17 cellular contexts compared by ENCODE assay signal in the genomic region with DNA sequence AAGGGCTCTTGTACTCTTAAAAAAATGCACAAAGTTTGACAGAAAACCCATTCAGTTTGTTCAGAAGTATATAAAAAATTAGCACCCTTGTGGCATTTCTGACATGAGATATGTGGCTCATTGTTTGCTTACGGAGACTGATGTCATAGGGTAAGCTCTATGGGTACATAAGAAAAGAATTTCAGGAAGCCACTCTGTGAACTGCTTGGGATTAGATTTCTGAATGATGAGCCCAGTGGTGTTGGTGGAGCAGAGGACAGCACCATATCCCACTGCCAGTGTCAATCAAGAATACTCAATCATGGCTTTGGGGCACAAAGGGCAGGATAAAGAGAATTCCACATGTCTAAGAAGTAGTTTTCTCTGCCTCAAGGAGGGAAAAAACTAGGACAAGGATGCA.
DNase-seq lines count a peak whose midpoint lies in the region; ATAC-seq, FAIRE-seq and TF ChIP-seq lines count a peak whose summit lies in the region.
"Had no signal": no experiment of that assay in that cellular context is flagged by ENCODE, and none has a peak within 500 bp of the region (broad histone marks: within the 10 kb centered on the region; RNA-seq: fewer than 3 reads in every experiment).

No MANE protein-coding gene starts in this region.

- H3K4me2 ChIP-seq in neuronal stem cell (ENCODE audit: insufficient read depth, low read length, poor library complexity, severe bottlenecking), result no peak overlapping the region

- H3K4me3 ChIP-seq in SJSA1 (no peak overlapping the region), neuronal stem cell (ENCODE audit: low read length in 2 of 2) (no peak overlapping the region), suprapubic skin (no peak overlapping the region), kidney (ENCODE audit: low read length in 2 of 2) (no peak overlapping the region)
- H3K4me3 ChIP-seq: coronary artery had no signal

- DNase-seq in Daoy (ENCODE audit: low read depth), result peak; percentile 69
- peak; percentile 49 to 79 for DNase-seq in SJSA1 (ENCODE audit: low read depth in 1 of 2, low spot score in 2 of 2)
- DNase-seq in fibroblast of gingiva (ENCODE audit: low read depth), result peak; percentile 68
- no peak for DNase-seq in neuronal stem cell (ENCODE audit: low spot score)
- DNase-seq in suprapubic skin (ENCODE audit: low spot score in 2 of 2), result no peak
- no peak for DNase-seq in NCI-H748 treated with DMSO at 0.1 percent for 48 hours (lab: John Stamatoyannopoulos, UW)
- DNase-seq in kidney, result no peak
- DNase-seq: activated CD4-positive, alpha-beta memory T cell treated with anti-CD3 and anti-CD28 coated beads, Interleukin-2, amount 10 ng/mL, durations not matched to agents 7 days and 5 days; activated naive CD4-positive, alpha-beta T cell treated with anti-CD3 and anti-CD28 coated beads for 36 hours; BE2C; glutamatergic neuron; left ventricle myocardium superior; NCI-H446; RPMI8226 had no signal

- H3K9me3 ChIP-seq in SJSA1 (replicated peaks) (no peaks in the 10 kb centered on the region), neuronal stem cell (replicated peaks in 1 of 2; ENCODE audit: control insufficient read depth in 2 of 2, insufficient read depth in 1 of 2, low read depth in 1 of 2, low read length in 2 of 2) (peaks cover 0 to 8% of the 10 kb centered on the region in 2 donors), suprapubic skin (no peaks in the 10 kb centered on the region), kidney (ENCODE audit: control insufficient read depth in 1 of 2, low read length in 2 of 2) (no peaks in the 10 kb centered on the region)
- H3K9me3 ChIP-seq: BE2C had no signal

- H3K4ac ChIP-seq in neuronal stem cell (ENCODE audit: low read length), result no peak overlapping the region

- no peak for TF ChIP-seq POLR2A in suprapubic skin (IDR thresholded peaks at IDR 0.05)

- H3K27ac ChIP-seq in SJSA1 (peak overlapping the region; percentile 82), neuronal stem cell (replicated peaks; ENCODE audit: low read length) (no peak overlapping the region), suprapubic skin (no peak overlapping the region), kidney (ENCODE audit: low read depth in 2 of 2, low read length in 2 of 2) (no peak overlapping the region)
- H3K27ac ChIP-seq: coronary artery, parathyroid adenoma had no signal

- no peak overlapping the region for H3K18ac ChIP-seq in neuronal stem cell (ENCODE audit: low read length)

- no peak overlapping the region for H3K14ac ChIP-seq in neuronal stem cell (ENCODE audit: low read length)

- H3K27me3 ChIP-seq in SJSA1 (replicated peaks), result no peaks in the 10 kb centered on the region
- H3K27me3 ChIP-seq in neuronal stem cell (ENCODE audit: control insufficient read depth in 3 of 3, insufficient read depth in 3 of 3, low read depth in 1 of 3, low read length in 3 of 3), result no peaks in the 10 kb centered on the region
- H3K27me3 ChIP-seq in suprapubic skin, result no peaks in the 10 kb centered on the region
- H3K27me3 ChIP-seq: BE2C had no signal

- intact Hi-C loops in kidney (cut with DNase I), result no loop called here

- peaks cover 39% of the 10 kb centered on the region for H3K4me1 ChIP-seq in SJSA1 (replicated peaks)
- H3K4me1 ChIP-seq in neuronal stem cell (ENCODE audit: control insufficient read depth in 2 of 2, insufficient read depth in 1 of 2, low read depth in 1 of 2, low read length in 2 of 2), result peaks cover 4 to 18% of the 10 kb centered on the region in 2 donors
- no peaks in the 10 kb centered on the region for H3K4me1 ChIP-seq in suprapubic skin
- no peaks in the 10 kb centered on the region for H3K4me1 ChIP-seq in kidney (ENCODE audit: control insufficient read depth in 1 of 2, insufficient read depth in 1 of 2, low read depth in 1 of 2, low read length in 2 of 2)
- H3K4me1 ChIP-seq: BE2C, parathyroid adenoma had no signal

- H2BK12ac ChIP-seq in neuronal stem cell (ENCODE audit: low read length), result no peak overlapping the region

- FAIRE-seq in kidney (lab: Jason Lieb, UNC), result no peak

- no peaks in the 10 kb centered on the region for H3K79me1 ChIP-seq in neuronal stem cell (ENCODE audit: low read depth, low read length)

- WGBS in neuronal stem cell (ENCODE audit: extremely low coverage in 2 of 2, insufficient read length in 2 of 2, insufficient replicate concordance in 1 of 2), 2 donors, result no CpG with 5 or more reads among the region's 1 CpG
- WGBS in suprapubic skin, result 86% methylated on average over 1 of the region's 1 CpG

- ATAC-seq in GM21367 (IDR thresholded peaks at IDR 0.05; ENCODE audit: unreplicated experiment), result no peak
- ATAC-seq: left ventricle myocardium superior had no signal

- TF ChIP-seq CTCF in suprapubic skin (IDR thresholded peaks at IDR 0.05) (no peak), kidney (IDR thresholded peaks at IDR 0.05; ENCODE audit: borderline replicate concordance, extremely low read depth, insufficient read depth) (no peak)

- no peak overlapping the region for H4K91ac ChIP-seq in neuronal stem cell (ENCODE audit: low read depth, low read length, poor library complexity)

- H3K9ac ChIP-seq in neuronal stem cell (ENCODE audit: low read depth, low read length, poor library complexity) (no peak overlapping the region), kidney (ENCODE audit: low read length in 2 of 2) (no peak overlapping the region)
- H3K9ac ChIP-seq: parathyroid adenoma had no signal

- no peak overlapping the region for H4K8ac ChIP-seq in neuronal stem cell (ENCODE audit: low read depth, low read length)

- H2BK15ac ChIP-seq in neuronal stem cell (ENCODE audit: low read length), result no peak overlapping the region

- no peak overlapping the region for H3K23ac ChIP-seq in neuronal stem cell (ENCODE audit: low read depth, low read length, poor library complexity)

- no peak overlapping the region for H2BK5ac ChIP-seq in neuronal stem cell (ENCODE audit: low read length)

- peak overlapping the region; percentile 65 for H2AFZ ChIP-seq in neuronal stem cell (ENCODE audit: low read length)
- H2AFZ ChIP-seq: parathyroid adenoma had no signal

- no peak overlapping the region for H2AK5ac ChIP-seq in neuronal stem cell (ENCODE audit: low read depth, low read length)

- TF ChIP-seq EP300 in suprapubic skin (IDR thresholded peaks at IDR 0.05), result no peak

- H3K36me3 ChIP-seq in SJSA1, result no peaks in the 10 kb centered on the region
- H3K36me3 ChIP-seq in neuronal stem cell (replicated peaks in 1 of 2; ENCODE audit: control insufficient read depth in 2 of 2, insufficient read depth in 2 of 2, low read length in 2 of 2), result no peaks in the 10 kb centered on the region
- H3K36me3 ChIP-seq in suprapubic skin, result no peaks in the 10 kb centered on the region
- no peaks in the 10 kb centered on the region for H3K36me3 ChIP-seq in kidney (ENCODE audit: control insufficient read depth in 1 of 2, insufficient read depth in 2 of 2, low read length in 2 of 2)
- H3K36me3 ChIP-seq: BE2C had no signal

- no peak overlapping the region for H2BK120ac ChIP-seq in neuronal stem cell (ENCODE audit: low read depth, low read length)

Comparison
In these comparisons a context has a peak if more than half of its experiments do, and no peak if none do; other contexts are left out.
1. DNase-seq: peak in Daoy (single experiment), SJSA1 (2 of 2) and fibroblast of gingiva (single experiment); none in neuronal stem cell (single experiment), suprapubic skin (0 of 2), NCI-H748 treated with DMSO at 0.1 percent for 48 hours (single experiment) and kidney (single experiment).